In genomic region chr22:31295831-31296230, GRCh38 we compare ENCODE assay signal across 9 cellular contexts. TPM values are rescaled to one million over a fixed set of nuclear protein-coding genes. Genes with fewer than 3 reads are reported as not detected.
DNase-seq lines count a peak whose midpoint lies in the region; ATAC-seq and TF ChIP-seq lines count a peak whose summit lies in the region.
"Had no signal": no experiment of that assay in that cellular context is flagged by ENCODE, and none has a peak within 500 bp of the region (broad histone marks: within the 10 kb centered on the region; RNA-seq: fewer than 3 reads in every experiment).

No MANE protein-coding gene starts in this region.

- intact Hi-C loops in CD4-positive, alpha-beta memory T cell (cut with micrococcal nuclease): no loop called here
- intact Hi-C loops in gastrocnemius medialis (cut with DNase I; ENCODE audit: low total_unique reads): loop anchor here (2.0 kb wide), 1 partner anchor 17 kb away; no protein-coding TSS in a partner anchor
- intact Hi-C loops in Calu3 (cut with micrococcal nuclease; ENCODE audit: unreplicated experiment): no loop called here

- no peak overlapping the region for H3K9ac ChIP-seq in duodenal mucosa (ENCODE audit: low read depth in 1 of 2, low read length in 2 of 2)

- no peaks in the 10 kb centered on the region for H3K36me3 ChIP-seq in CD4-positive, alpha-beta memory T cell (ENCODE audit: insufficient read depth, low read length)
- H3K36me3 ChIP-seq in duodenal mucosa (ENCODE audit: control insufficient read depth in 1 of 2, insufficient read depth in 2 of 2, low read length in 2 of 2) (no peaks in the 10 kb centered on the region), gastrocnemius medialis (no peaks in the 10 kb centered on the region)

- peak overlapping the region; percentile 2 to 29 for H3K4me3 ChIP-seq in CD4-positive, alpha-beta memory T cell (ENCODE audit: low read length in 2 of 2)
- H3K4me3 ChIP-seq in duodenal mucosa (ENCODE audit: low read depth in 1 of 2, low read length in 2 of 2) (peak overlapping the region; percentile 11 to 21), gastrocnemius medialis (no peak overlapping the region)

- POLR2A ChIA-PET in CD4-positive, alpha-beta memory T cell (lab: Charles Lee; ENCODE audit: partially characterized antibody): interaction anchor here (0.8 to 17.3 kb wide), 7 partner anchors 7 to 83 kb away, joined by 3 to 1203 read pairs (median 27); partner anchors contain the start of genes LIMK2 and PATZ1

- no peak for DNase-seq in CD4-positive, alpha-beta memory T cell
- peak; percentile 15 for DNase-seq in NCI-H69 (lab: John Stamatoyannopoulos, UW)
- no peak for DNase-seq in gastrocnemius medialis
- no peak for DNase-seq in stimulated activated CD4-positive, alpha-beta T cell treated with anti-CD3 and anti-CD28 coated beads, Interleukin-4, amount 100 ng/mL, for 24 hours
- no peak for DNase-seq in NCI-H1417 (lab: John Stamatoyannopoulos, UW)
- DNase-seq in Calu3: no peak
- no peak for DNase-seq in activated CD8-positive, alpha-beta memory T cell treated with anti-CD3 and anti-CD28 coated beads for 24 hours

- no TSS peak for BruUV-seq in Calu3 (replicated peaks; lab: Mats Ljungman, UMichigan)

- no peaks in the 10 kb centered on the region for H3K9me3 Mint-ChIP-seq in CD4-positive, alpha-beta memory T cell
- no peaks in the 10 kb centered on the region for H3K9me3 Mint-ChIP-seq in Calu3 (ENCODE audit: low read depth, unreplicated experiment)

- peaks cover 16 to 20% of the 10 kb centered on the region in 2 donors for H3K36me3 Mint-ChIP-seq in CD4-positive, alpha-beta memory T cell
- peaks cover 14% of the 10 kb centered on the region for H3K36me3 Mint-ChIP-seq in Calu3 (ENCODE audit: insufficient read depth, unreplicated experiment)

- no peak for TF ChIP-seq CTCF in gastrocnemius medialis (IDR thresholded peaks at IDR 0.05 in 4 of 5, conservative IDR thresholded peaks at IDR 0.05 in 1 of 5)
- TF ChIP-seq CTCF in Calu3 (IDR thresholded peaks at IDR 0.05; ENCODE audit: unreplicated experiment): no peak

- no peak for ATAC-seq in gastrocnemius medialis

- no peak for TF ChIP-seq POLR2A in gastrocnemius medialis (IDR thresholded peaks at IDR 0.05)

- H3K27me3 ChIP-seq in CD4-positive, alpha-beta memory T cell (ENCODE audit: insufficient read depth, low read length): no peaks in the 10 kb centered on the region
- H3K27me3 ChIP-seq in duodenal mucosa (ENCODE audit: control insufficient read depth in 1 of 2, insufficient read depth in 2 of 2, low read length in 2 of 2) (no peaks in the 10 kb centered on the region), gastrocnemius medialis (no peaks in the 10 kb centered on the region)

- in situ Hi-C loops in gastrocnemius medialis (cut with MboI; ENCODE audit: low sequenced_read_pairs in 4 of 4): no loop called here

- CTCF ChIA-PET in CD4-positive, alpha-beta memory T cell (lab: Charles Lee; ENCODE audit: partially characterized antibody): interaction anchor here (1.3 to 13.6 kb wide), 3 partner anchors 17 to 84 kb away, joined by 3 to 140 read pairs (median 76); no protein-coding TSS in a partner anchor
- CTCF ChIA-PET in Calu3 (lab: Charles Lee): interaction anchor here (1.0 kb wide), 1 partner anchor 23 kb away, joined by 4 read pairs; no protein-coding TSS in a partner anchor

- peak overlapping the region; percentile 19 to 86 (median 72) for H3K4me3 Mint-ChIP-seq in CD4-positive, alpha-beta memory T cell
- H3K4me3 Mint-ChIP-seq in Calu3 (ENCODE audit: low read depth, unreplicated experiment): no peak overlapping the region

- no peaks in the 10 kb centered on the region for H3K27me3 Mint-ChIP-seq in CD4-positive, alpha-beta memory T cell
- H3K27me3 Mint-ChIP-seq in Calu3 (ENCODE audit: unreplicated experiment): peaks cover 7% of the 10 kb centered on the region

- peaks cover 49% of the 10 kb centered on the region for H3K4me1 ChIP-seq in CD4-positive, alpha-beta memory T cell (ENCODE audit: insufficient read depth, low read length)
- H3K4me1 ChIP-seq in duodenal mucosa (ENCODE audit: control insufficient read depth in 1 of 2, insufficient read depth in 2 of 2, low read length in 2 of 2) (peaks cover 32 to 35% of the 10 kb centered on the region in 2 donors), gastrocnemius medialis (peaks cover 40 to 41% of the 10 kb centered on the region in 2 donors)

- H3K27ac ChIP-seq in CD4-positive, alpha-beta memory T cell (ENCODE audit: low read depth, low read length): peak overlapping the region; percentile 7
- H3K27ac ChIP-seq in duodenal mucosa (ENCODE audit: low read depth, low read length): peak overlapping the region; percentile 17
- H3K27ac ChIP-seq in gastrocnemius medialis: peak overlapping the region; percentile 63 to 98 (median 71)
- H3K27ac ChIP-seq: HL-60 had no signal

- peak overlapping the region; percentile 70 to 89 (median 88) for H3K27ac Mint-ChIP-seq in CD4-positive, alpha-beta memory T cell
- no peak overlapping the region for H3K27ac Mint-ChIP-seq in Calu3 (ENCODE audit: unreplicated experiment)

- H3K4me1 Mint-ChIP-seq in CD4-positive, alpha-beta memory T cell: peaks cover 41 to 63% (median 50%) of the 10 kb centered on the region in 4 donors
- peaks cover 26% of the 10 kb centered on the region for H3K4me1 Mint-ChIP-seq in Calu3 (ENCODE audit: low read depth, unreplicated experiment)

- H3K9me3 ChIP-seq in CD4-positive, alpha-beta memory T cell (ENCODE audit: control insufficient read depth in 1 of 2, low read length in 2 of 2): no peaks in the 10 kb centered on the region
- no peaks in the 10 kb centered on the region for H3K9me3 ChIP-seq in duodenal mucosa (ENCODE audit: control insufficient read depth in 1 of 2, low read length in 2 of 2)
- H3K9me3 ChIP-seq in gastrocnemius medialis: no peaks in the 10 kb centered on the region

RNA-seq across cellular contexts. Expression of gene PIK3IP1, which starts 3.5 kb away (rescaled TPM):
- 100 to 1,000 TPM; 399 to 411 TPM for total RNA-seq in CD4-positive, alpha-beta memory T cell
- polyA plus RNA-seq in CD4-positive, alpha-beta memory T cell: 100 to 1,000 TPM; 418 to 473 TPM
- 10 to 100 TPM; 11.2 to 28.3 (median 14.5) TPM for total RNA-seq in gastrocnemius medialis
- total RNA-seq in Calu3 (2022): 6.2 and 7.5 TPM in 2 replicates

RNA-seq across cellular contexts. Expression of gene PATZ1, which starts 50.3 kb away (rescaled TPM):
- total RNA-seq in CD4-positive, alpha-beta memory T cell: 10 to 100 TPM; 40.9 to 43.7 TPM
- polyA plus RNA-seq in CD4-positive, alpha-beta memory T cell: 10 to 100 TPM in 1 of 2 donors, 1 to 10 TPM in 1; 6.6 to 19.7 TPM
- total RNA-seq in gastrocnemius medialis (10 to 100 TPM in 1 of 4 donors, 1 to 10 TPM in 3; 8.4 to 11.5 (median 9.2) TPM), Calu3 (2022) (35.0 and 35.5 TPM in 2 replicates)

Comparison
In these comparisons a context has a peak if more than half of its experiments do, and no peak if none do; other contexts are left out.
1. H3K27ac ChIP-seq: peak in every context shown above with its lines; median percentile 71 in gastrocnemius medialis; 17 in duodenal mucosa; 7 in CD4-positive, alpha-beta memory T cell.
2. H3K4me3 ChIP-seq: peak in CD4-positive, alpha-beta memory T cell (2 of 2) and duodenal mucosa (2 of 2); none in gastrocnemius medialis (0 of 4).
3. RNA of gene PIK3IP1, which starts 3.5 kb away (total RNA-seq): 399 to 411 TPM in CD4-positive, alpha-beta memory T cell; 11.2 to 28.3 TPM in gastrocnemius medialis and 6.2 to 7.5 TPM in Calu3; every median in the first group is over 10 times any median in the second.